ENCODE assay signal across 12 cellular contexts in the genomic region with DNA sequence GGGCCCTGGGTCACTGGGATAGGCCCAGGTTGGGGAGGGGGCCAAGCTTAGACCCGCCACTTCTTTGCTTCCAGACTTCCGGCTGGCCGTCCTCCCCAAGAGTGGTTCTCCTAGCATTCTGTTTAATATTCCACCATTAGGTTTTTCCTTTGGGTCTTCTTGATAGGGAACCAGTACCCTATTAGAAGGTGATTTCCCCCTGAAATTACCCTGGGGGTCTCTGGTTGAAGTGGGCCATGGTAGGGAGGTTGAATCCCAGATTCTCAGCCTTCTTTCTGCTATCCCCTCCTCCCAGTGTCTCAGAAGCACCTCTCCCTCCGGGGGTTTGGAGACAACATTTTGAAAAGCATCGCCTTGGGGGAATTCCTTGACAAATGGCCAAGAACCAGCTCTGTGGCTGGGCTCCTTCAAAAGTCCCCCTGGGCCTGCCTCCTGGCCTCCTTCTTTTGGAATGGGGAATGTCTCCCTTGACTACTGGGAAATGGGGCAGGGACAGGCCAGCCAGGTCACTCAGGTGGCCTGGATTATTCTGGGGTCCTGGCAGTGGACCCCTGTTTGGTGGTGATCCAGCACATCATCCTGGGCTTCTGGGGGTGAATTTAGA. TPM values are rescaled to one million over a fixed set of nuclear protein-coding genes. Genes with fewer than 3 reads are reported as not detected.
DNase-seq lines count a peak whose midpoint lies in the region; ATAC-seq, FAIRE-seq and TF ChIP-seq lines count a peak whose summit lies in the region.
"Had no signal": no experiment of that assay in that cellular context is flagged by ENCODE, and none has a peak within 500 bp of the region (broad histone marks: within the 10 kb centered on the region; RNA-seq: fewer than 3 reads in every experiment).

No MANE protein-coding gene starts in this region.

- H3K4me1 ChIP-seq in heart right ventricle (peaks cover 39 to 96% (median 90%) of the 10 kb centered on the region in 9 donors), ascending aorta (peaks cover 44 to 69% of the 10 kb centered on the region in 2 donors), mucosa of stomach (ENCODE audit: control insufficient read depth, insufficient read depth, low read length) (peaks cover 73% of the 10 kb centered on the region), vagina (peaks cover 96% of the 10 kb centered on the region)

- no peak for TF ChIP-seq POLR2A in vagina (IDR thresholded peaks at IDR 0.05)

- peak overlapping the region; percentile 25 for H3K9ac ChIP-seq in mucosa of stomach (ENCODE audit: low read length)

- DNase-seq in heart right ventricle (no peak), cardiac septum (ENCODE audit: low spot score) (no peak), ascending aorta (ENCODE audit: low spot score in 2 of 2) (no peak), vagina (ENCODE audit: extremely low spot score in 2 of 2) (no peak), HPDE6-E6E7 (ENCODE audit: extremely low spot score) (no peak), D721Med (ENCODE audit: insufficient read length, low spot score) (no peak), DMS79 (lab: John Stamatoyannopoulos, UW) (no peak)
- DNase-seq: activated gamma-delta T cell treated with Interleukin-2 at 50 U/mL for 16 hours, MV-4-11 had no signal

- H3K9me3 ChIP-seq in heart right ventricle (no peaks in the 10 kb centered on the region), ascending aorta (no peaks in the 10 kb centered on the region), mucosa of stomach (ENCODE audit: control insufficient read depth, low read length) (no peaks in the 10 kb centered on the region), vagina (no peaks in the 10 kb centered on the region)
- H3K9me3 ChIP-seq: ovary had no signal

- WGBS in heart right ventricle, 2 donors: 59 to 65% methylated on average over 5 of the region's 5 CpGs

- no peak for ATAC-seq in heart right ventricle

- intact Hi-C loops in heart right ventricle (cut with DNase I) (loop anchor here in 2 of 10 donors (10.0 kb wide), 2 partner anchors 89 to 279 kb away; partner anchors contain the start of genes FBXO47 (in 1 of the 2) and PLXDC1 (in 1 of the 2)), cardiac septum (cut with DNase I) (loop anchor here (10.0 kb wide), 1 partner anchor 89 kb away; the partner anchor contains the start of gene FBXO47), ascending aorta (cut with DNase I) (no loop called here), vagina (cut with DNase I) (loop anchor here (10.0 kb wide), 1 partner anchor 49 kb away; the partner anchor contains the start of gene LASP1NB)

- FAIRE-seq in D721Med (lab: Jason Lieb, UNC): no peak

- peaks cover 0 to 61% (median 4%) of the 10 kb centered on the region in 9 donors for H3K36me3 ChIP-seq in heart right ventricle
- peaks cover 2 to 15% of the 10 kb centered on the region in 2 donors for H3K36me3 ChIP-seq in ascending aorta
- H3K36me3 ChIP-seq in mucosa of stomach (ENCODE audit: control insufficient read depth, insufficient read depth, low read length): peaks cover 28% of the 10 kb centered on the region
- peaks cover 0 to 8% of the 10 kb centered on the region in 2 donors for H3K36me3 ChIP-seq in vagina
- H3K36me3 ChIP-seq: ovary had no signal

- H3K27ac ChIP-seq in heart right ventricle (peak overlapping the region in 9 of 10 donors; percentile 16 to 64 (median 38)), ascending aorta (peak overlapping the region; percentile 94 to 96), vagina (peak overlapping the region; percentile 95)
- H3K27ac ChIP-seq: C4-2B had no signal

- H3K27me3 ChIP-seq in heart right ventricle: no peaks in the 10 kb centered on the region
- H3K27me3 ChIP-seq in ascending aorta: no peaks in the 10 kb centered on the region
- no peaks in the 10 kb centered on the region for H3K27me3 ChIP-seq in mucosa of stomach (ENCODE audit: control insufficient read depth, insufficient read depth, low read length)
- no peaks in the 10 kb centered on the region for H3K27me3 ChIP-seq in vagina
- H3K27me3 ChIP-seq: ovary had no signal

- no peak for TF ChIP-seq CTCF in heart right ventricle (IDR thresholded peaks at IDR 0.05)
- no peak for TF ChIP-seq CTCF in ascending aorta (IDR thresholded peaks at IDR 0.05)
- no peak for TF ChIP-seq CTCF in vagina (IDR thresholded peaks at IDR 0.05)
- no peak for TF ChIP-seq CTCF in D721Med (IDR thresholded peaks at IDR 0.05; ENCODE audit: insufficient read depth, missing control alignments)

- H3K4me3 ChIP-seq in heart right ventricle (peak overlapping the region in 3 of 10 donors; percentile 15 to 21 (median 17)), ascending aorta (peak overlapping the region; percentile 86 to 97), mucosa of stomach (ENCODE audit: low read length) (no peak overlapping the region), vagina (peak overlapping the region; percentile 19 to 30)

RNA-seq across cellular contexts. Expression of gene LASP1, which starts 5.7 kb away (rescaled TPM):
- total RNA-seq in heart right ventricle (10 to 100 TPM; 19.5 to 56.9 (median 23.0) TPM), cardiac septum (25.3 TPM), ascending aorta (300 TPM), vagina (69.0 TPM)
- 10 to 100 TPM; 21.3 to 25.4 TPM for polyA plus RNA-seq in heart right ventricle

RNA-seq across cellular contexts. Expression of gene RPL23, which starts 22.1 kb away (rescaled TPM):
- total RNA-seq in heart right ventricle (100 to 1,000 TPM; 725 to 991 (median 835) TPM), cardiac septum (564 TPM), ascending aorta (1,091 TPM), vagina (1,585 TPM)
- 1,000 to 10,000 TPM; 1,798 to 2,733 TPM for polyA plus RNA-seq in heart right ventricle

RNA-seq across cellular contexts. Expression of gene CWC25, which starts 50.5 kb away (rescaled TPM):
- total RNA-seq in heart right ventricle: 10 to 100 TPM in 2 of 10 donors, 1 to 10 TPM in 8; 7.7 to 11.2 (median 9.0) TPM
- 10 to 100 TPM in 1 of 2 donors, 1 to 10 TPM in 1; 9.1 to 22.6 TPM for polyA plus RNA-seq in heart right ventricle
- total RNA-seq in cardiac septum: 10.4 TPM
- total RNA-seq in ascending aorta: 65.2 TPM
- total RNA-seq in vagina: 25.5 TPM

Comparison
In these comparisons a context has a peak if more than half of its experiments do, and no peak if none do; other contexts are left out.
1. H3K27ac ChIP-seq: peak in every context shown above with its lines; median percentile 95 in ascending aorta; 95 in vagina; 38 in heart right ventricle.